In the genomic region with DNA sequence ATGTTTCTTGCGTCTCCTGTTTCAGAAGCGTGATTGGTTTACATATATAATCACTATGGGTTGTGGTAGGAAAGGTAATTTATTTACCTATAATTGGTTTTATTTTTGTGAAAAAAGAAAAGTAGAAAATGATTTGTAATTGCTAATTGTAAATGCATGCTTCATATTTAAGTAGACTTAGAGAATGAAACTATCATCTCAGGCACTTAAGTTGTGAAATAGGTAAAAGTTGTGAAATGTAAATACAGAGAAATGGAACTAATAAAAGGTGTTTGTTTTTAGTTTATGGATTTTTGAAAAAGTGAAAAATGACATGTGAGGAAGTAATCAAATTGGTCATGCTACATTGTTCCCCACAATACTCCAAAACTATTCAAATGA, we compare ENCODE assay signal across 2 cellular contexts.
TF ChIP-seq lines count a peak whose summit lies in the region.

No MANE protein-coding gene starts in this region.

TF ChIP-seq in IMR-90, 13 proteins besides CTCF, POLR2A, EP300 and RAD21:
- TF ChIP-seq MAZ (IDR thresholded peaks at IDR 0.05; ENCODE audit: borderline replicate concordance, low read depth, low read length): no peak
- peak; percentile 58 for TF ChIP-seq CEBPB (IDR thresholded peaks at IDR 0.05; ENCODE audit: low read depth, low read length)

TF ChIP-seq in GM12878, 131 proteins besides CTCF, POLR2A, EP300 and RAD21:
- TF ChIP-seq BRCA1 (IDR thresholded peaks at IDR 0.05; ENCODE audit: low read depth, low read length): no peak
- peak; percentile 25; the same call in 1 of the 2 replicates for TF ChIP-seq MTA2 (IDR thresholded peaks at IDR 0.05; ENCODE audit: low read depth)
